Comparison of ENCODE assay signal across 8 cellular contexts in genomic region chr20:53940356-53940694, GRCh38.
DNase-seq lines count a peak whose midpoint lies in the region; TF ChIP-seq lines count a peak whose summit lies in the region.

No MANE protein-coding gene starts in this region.

- no peak for TF ChIP-seq CTCF in GM06990 (IDR thresholded peaks at IDR 0.05; ENCODE audit: insufficient read depth, low read length, poor library complexity, severe bottlenecking)
- TF ChIP-seq CTCF in OCI-LY7 (conservative IDR thresholded peaks at IDR 0.05; ENCODE audit: low read length): no peak
- TF ChIP-seq CTCF in glutamatergic neuron (IDR thresholded peaks at IDR 0.05; ENCODE audit: partially characterized antibody, unreplicated experiment): no peak
- no peak for TF ChIP-seq CTCF in progenitor cell of endocrine pancreas (IDR thresholded peaks at IDR 0.05; ENCODE audit: unreplicated experiment)

- TSS peak; percentile 78 for BruUV-seq in OCI-LY7 (replicated peaks; lab: Mats Ljungman, UMichigan)

- H3K27ac ChIP-seq in OCI-LY7 (ENCODE audit: low read depth, low read length, poor library complexity, severe bottlenecking): peak overlapping the region; percentile 71

- peak overlapping the region; percentile 84 for H3K4me2 ChIP-seq in OCI-LY7 (ENCODE audit: low read length)

- no peaks in the 10 kb centered on the region for H3K9me2 ChIP-seq in OCI-LY7 (ENCODE audit: insufficient read depth, low read length)

- H2AFZ ChIP-seq in OCI-LY7 (ENCODE audit: low read length): peak overlapping the region; percentile 98

- H3K36me3 ChIP-seq in GM06990 (ENCODE audit: control insufficient read depth, insufficient read depth, low read length): no peaks in the 10 kb centered on the region; the same call in 1 of the 2 replicates
- no peaks in the 10 kb centered on the region for H3K36me3 ChIP-seq in OCI-LY7 (ENCODE audit: insufficient read depth, low read length)

- CTCF ChIA-PET in OCI-LY7 (lab: Charles Lee; ENCODE audit: unreplicated experiment): interaction anchor here (0.8 to 2.1 kb wide), 4 partner anchors 10 to 330 kb away, joined by 3 to 12 read pairs (median 6); no protein-coding TSS in a partner anchor

- H3K4me3 ChIP-seq in GM06990 (replicated peaks; ENCODE audit: low read depth, low read length): peak overlapping the region; percentile 47
- peak overlapping the region; percentile 62 for H3K4me3 ChIP-seq in OCI-LY7 (ENCODE audit: low read depth, low read length, poor library complexity, severe bottlenecking)

- peaks cover 35% of the 10 kb centered on the region for H3K4me1 Mint-ChIP-seq in glutamatergic neuron (ENCODE audit: low read depth, unreplicated experiment)
- peaks cover 30% of the 10 kb centered on the region for H3K4me1 Mint-ChIP-seq in progenitor cell of endocrine pancreas (ENCODE audit: low read depth)

- H3K27ac Mint-ChIP-seq in glutamatergic neuron (ENCODE audit: unreplicated experiment) (peak overlapping the region; percentile 65), progenitor cell of endocrine pancreas (peak overlapping the region; percentile 46)

- H3K79me2 ChIP-seq in OCI-LY7 (ENCODE audit: insufficient read depth, low read depth, low read length): no peaks in the 10 kb centered on the region

- H3K36me3 Mint-ChIP-seq in glutamatergic neuron (ENCODE audit: unreplicated experiment) (no peaks in the 10 kb centered on the region), progenitor cell of endocrine pancreas (ENCODE audit: insufficient read depth) (no peaks in the 10 kb centered on the region)

- H3K4me1 ChIP-seq in OCI-LY7 (ENCODE audit: insufficient read depth, low read length, poor library complexity, severe bottlenecking): peaks cover 73% of the 10 kb centered on the region

- H3K9me3 Mint-ChIP-seq in glutamatergic neuron (ENCODE audit: unreplicated experiment) (peaks cover 6% of the 10 kb centered on the region), progenitor cell of endocrine pancreas (ENCODE audit: low read depth) (no peaks in the 10 kb centered on the region)

- intact Hi-C loops in OCI-LY7 (cut with micrococcal nuclease; ENCODE audit: unreplicated experiment): loop anchor here (1.0 to 10.0 kb wide), 6 partner anchors 25 to 716 kb away; partner anchors contain the start of gene PFDN4

- H3K27me3 ChIP-seq in GM06990 (replicated peaks; ENCODE audit: control insufficient read depth, insufficient read depth, low read length): no peaks in the 10 kb centered on the region

- no peaks in the 10 kb centered on the region for H4K20me1 ChIP-seq in OCI-LY7 (ENCODE audit: insufficient read depth, low read length)

- peaks cover 2% of the 10 kb centered on the region for H3K27me3 Mint-ChIP-seq in glutamatergic neuron (ENCODE audit: unreplicated experiment)
- peaks cover 6% of the 10 kb centered on the region for H3K27me3 Mint-ChIP-seq in progenitor cell of endocrine pancreas

- no peak for DNase-seq in GM06990 (ENCODE audit: extremely low read depth, insufficient read length)
- DNase-seq in OCI-LY7 (ENCODE audit: low spot score): no peak
- no peak for DNase-seq in glutamatergic neuron
- DNase-seq in progenitor cell of endocrine pancreas (ENCODE audit: low spot score, unreplicated experiment): no peak
- no peak for DNase-seq in NCI-H1694 treated with DMSO at 0.1 percent for 48 hours (lab: John Stamatoyannopoulos, UW)
- no peak for DNase-seq in NCI-H2107 treated with DMSO at 0.1 percent for 48 hours (lab: John Stamatoyannopoulos, UW; ENCODE audit: unreplicated experiment)
- DNase-seq in iPS-NIHi7 (ENCODE audit: extremely low spot score): no peak
- DNase-seq in NCI-H2029 (lab: John Stamatoyannopoulos, UW): no peak

- H3K4me3 Mint-ChIP-seq in glutamatergic neuron (ENCODE audit: unreplicated experiment): peak overlapping the region; percentile 57
- peak overlapping the region; percentile 21 for H3K4me3 Mint-ChIP-seq in progenitor cell of endocrine pancreas (ENCODE audit: low read depth)

- no peaks in the 10 kb centered on the region for H3K9me3 ChIP-seq in OCI-LY7 (ENCODE audit: low read length)

- POLR2A ChIA-PET in OCI-LY7 (lab: Charles Lee): interaction anchor here (0.6 to 10.4 kb wide), 17 partner anchors 10 to 528 kb away, joined by 3 to 102 read pairs (median 5); no protein-coding TSS in a partner anchor
